Comparison of ENCODE assay signal across 8 cellular contexts in the genomic region with DNA sequence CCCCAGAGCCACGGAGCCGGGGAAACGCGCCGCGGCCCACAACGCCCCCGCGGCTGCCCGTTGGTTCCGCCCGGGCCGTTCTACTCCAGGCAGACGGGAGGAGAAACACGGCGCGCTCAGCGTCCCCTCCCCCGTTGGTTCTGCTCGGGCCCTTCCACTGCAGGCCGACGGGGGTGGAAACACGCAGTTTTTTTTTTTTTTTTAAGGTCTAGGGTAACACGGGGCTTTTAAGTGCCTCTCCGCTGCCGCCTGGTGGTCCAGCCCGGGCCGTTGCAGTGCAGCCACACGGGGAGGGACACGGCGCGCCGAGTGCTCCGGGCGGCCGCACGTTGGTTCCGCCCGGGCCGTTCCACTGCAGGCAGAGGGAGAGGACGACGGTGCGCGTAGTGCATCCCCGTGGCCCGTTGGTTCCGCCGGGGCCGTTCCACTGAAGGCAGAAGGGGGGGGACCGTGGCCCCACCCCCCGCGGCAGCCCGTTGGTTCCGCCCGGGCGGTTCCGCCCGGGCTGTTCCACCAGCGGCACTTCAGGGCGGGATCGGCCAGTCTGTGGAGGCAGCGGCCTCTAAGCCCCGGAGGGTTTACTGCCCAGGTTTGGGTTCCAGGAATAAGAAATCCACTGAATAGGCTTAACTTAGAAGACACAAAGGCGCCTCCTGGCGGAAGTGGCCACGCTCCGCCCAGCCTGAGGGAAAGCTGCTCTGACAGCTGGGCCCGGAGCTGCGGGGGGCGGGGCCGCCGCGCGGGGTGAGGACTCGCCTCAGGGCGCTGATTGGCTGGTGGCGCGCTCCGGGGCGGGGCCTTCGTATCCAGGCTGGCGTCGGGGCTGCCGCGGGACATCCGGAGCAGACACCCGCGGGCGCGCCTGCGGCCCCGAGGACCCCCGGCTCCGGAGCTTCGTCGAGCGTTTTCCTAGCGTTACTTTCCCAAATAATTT. TPM values are rescaled to one million over a fixed set of nuclear protein-coding genes. Genes with fewer than 3 reads are reported as not detected.
A peak's percentile ranks its signal among the peaks of the same experiment; 100 is the strongest.
DNase-seq lines count a peak whose midpoint lies in the region; ATAC-seq and TF ChIP-seq lines count a peak whose summit lies in the region.
"Not testable (repeated sequence)": the region's sequence is repeated elsewhere in the genome, so short reads cannot be mapped to it uniquely, and the experiment has no call there.

A gene (minus strand): TSS at position 82 of the 934 bp plus-strand sequence. CDS start 16,096 bp downstream, outside the sequence.

- DNase-seq in COR-L47 (lab: John Stamatoyannopoulos, UW) = peak; percentile 75
- peak in 71 of 76 experiments; percentile 10 to 84 (median 70) for DNase-seq in HUDEP-2 (lab: John Stamatoyannopoulos, UW; ENCODE audit: unreplicated experiment in 76 of 76)
- peak; percentile 20 for DNase-seq in NT2/D1 (ENCODE audit: low read depth, low spot score)
- peak; percentile 93 for DNase-seq in activated CD8-positive, alpha-beta memory T cell treated with anti-CD3 and anti-CD28 coated beads, Interleukin-2, amount 10 ng/mL, durations not matched to agents 7 days and 5 days
- DNase-seq in endodermal cell = peak; percentile 91
- DNase-seq in mesothelial cell of epicardium (ENCODE audit: low spot score in 2 of 2, unreplicated experiment in 2 of 2) = peak; percentile 89 to 93
- peak; percentile 82 for DNase-seq in stimulated activated CD8-positive, alpha-beta memory T cell treated with anti-CD3 and anti-CD28 coated beads, Interleukin-15, amount 100 ng/mL, for 24 hours (ENCODE audit: low read depth)

- H3K4me3 Mint-ChIP-seq in activated CD8-positive, alpha-beta memory T cell treated with anti-CD3 and anti-CD28 coated beads, Interleukin-2, amount 10 ng/mL, durations not matched to agents 7 days and 5 days = peak within 1 kb of the TSS; percentile 60
- H3K4me3 Mint-ChIP-seq in endodermal cell = peak within 1 kb of the TSS; percentile 56
- peak within 1 kb of the TSS; percentile 68 for H3K4me3 Mint-ChIP-seq in mesothelial cell of epicardium

- ATAC-seq in GM21423 (IDR thresholded peaks at IDR 0.05; ENCODE audit: unreplicated experiment) = peak; percentile 77
- ATAC-seq in activated CD8-positive, alpha-beta memory T cell treated with anti-CD3 and anti-CD28 coated beads, Interleukin-2, amount 10 ng/mL, durations not matched to agents 7 days and 5 days = peak; percentile 82

- CTCF ChIA-PET in activated CD8-positive, alpha-beta memory T cell treated with anti-CD3 and anti-CD28 coated beads, Interleukin-2, amount 10 ng/mL, durations not matched to agents 7 days and 5 days (lab: Charles Lee) = not testable (repeated sequence)

- 0% methylated on average over 5 to 33 of the region's 98 CpGs for WGBS in endodermal cell (ENCODE audit: insufficient coverage in 1 of 2, insufficient read length in 1 of 2), 2 experiments

- H3K27me3 ChIP-seq in NT2/D1 (ENCODE audit: insufficient read depth, insufficient read length); endodermal cell (ENCODE audit: control insufficient read depth, insufficient read depth, low read length, poor library complexity, severe bottlenecking): not testable (repeated sequence)

- not testable (repeated sequence) for H3K4me1 ChIP-seq in NT2/D1 (ENCODE audit: insufficient read depth, insufficient read length); endodermal cell (ENCODE audit: control insufficient read depth, insufficient read depth, low read length)

- H3K36me3 ChIP-seq in NT2/D1 (ENCODE audit: insufficient read depth, insufficient read length, low read length); endodermal cell (ENCODE audit: control insufficient read depth, insufficient read depth, low read length): not testable (repeated sequence)

- peak within 1 kb of the TSS; percentile 99 for H3K27ac ChIP-seq in endodermal cell (ENCODE audit: low read depth, low read length)

- not testable (repeated sequence) for H3K36me3 Mint-ChIP-seq in activated CD8-positive, alpha-beta memory T cell treated with anti-CD3 and anti-CD28 coated beads, Interleukin-2, amount 10 ng/mL, durations not matched to agents 7 days and 5 days; endodermal cell (ENCODE audit: low read depth); mesothelial cell of epicardium

- TF ChIP-seq CTCF in endodermal cell (conservative IDR thresholded peaks at IDR 0.05); mesothelial cell of epicardium (IDR thresholded peaks at IDR 0.05; ENCODE audit: unreplicated experiment): not testable (repeated sequence)

- peak within 1 kb of the TSS; percentile 87 for H3K27ac Mint-ChIP-seq in activated CD8-positive, alpha-beta memory T cell treated with anti-CD3 and anti-CD28 coated beads, Interleukin-2, amount 10 ng/mL, durations not matched to agents 7 days and 5 days
- H3K27ac Mint-ChIP-seq in endodermal cell = peak within 1 kb of the TSS; percentile 86
- peak within 1 kb of the TSS; percentile 90 for H3K27ac Mint-ChIP-seq in mesothelial cell of epicardium

- peaks cover 11% of the 10 kb centered on the region for H3K4me1 Mint-ChIP-seq in activated CD8-positive, alpha-beta memory T cell treated with anti-CD3 and anti-CD28 coated beads, Interleukin-2, amount 10 ng/mL, durations not matched to agents 7 days and 5 days
- not testable (repeated sequence) for H3K4me1 Mint-ChIP-seq in endodermal cell, mesothelial cell of epicardium

- not testable (repeated sequence) for H3K27me3 Mint-ChIP-seq in activated CD8-positive, alpha-beta memory T cell treated with anti-CD3 and anti-CD28 coated beads, Interleukin-2, amount 10 ng/mL, durations not matched to agents 7 days and 5 days; endodermal cell (ENCODE audit: insufficient read depth); mesothelial cell of epicardium (ENCODE audit: low read depth)

- not testable (repeated sequence) for H3K9me3 Mint-ChIP-seq in activated CD8-positive, alpha-beta memory T cell treated with anti-CD3 and anti-CD28 coated beads, Interleukin-2, amount 10 ng/mL, durations not matched to agents 7 days and 5 days (ENCODE audit: low read depth); endodermal cell; mesothelial cell of epicardium

- H3K4me3 ChIP-seq in NT2/D1 (ENCODE audit: insufficient read length, low read depth) (peak within 1 kb of the TSS; percentile 18), endodermal cell (ENCODE audit: low read length) (peak within 1 kb of the TSS; percentile 49)

- not testable (repeated sequence) for H3K9ac ChIP-seq in NT2/D1 (ENCODE audit: insufficient read length, low read depth)
- H3K9ac ChIP-seq in endodermal cell (ENCODE audit: extremely low read depth, low read length, poor library complexity, severe bottlenecking) = peak within 1 kb of the TSS; percentile 90

- H3K9me3 ChIP-seq in NT2/D1 (ENCODE audit: insufficient read depth, low read length); endodermal cell (ENCODE audit: control insufficient read depth, low read length): not testable (repeated sequence)

RNA-seq across cellular contexts. Expression of the gene that starts here (rescaled TPM):
- total RNA-seq in activated CD8-positive, alpha-beta memory T cell treated with anti-CD3 and anti-CD28 coated beads, Interleukin-2, amount 10 ng/mL, durations not matched to agents 7 days and 5 days = 10 to 100 TPM; 46.2 to 50.9 TPM
- total RNA-seq in endodermal cell (10 to 100 TPM; 51.2 to 56.9 TPM), mesothelial cell of epicardium (112 to 119 TPM (median 113 TPM) in 3 replicates)
- 75.3 TPM for polyA plus RNA-seq in endodermal cell (2013, experiment 1 of 2)
- 64.2 TPM for polyA plus RNA-seq in endodermal cell (2013, experiment 2 of 2)

Comparison
In these comparisons a context has a peak if more than half of its experiments do, and no peak if none do; other contexts are left out.
1. Peak in every context shown above with its lines: DNase-seq, ATAC-seq, H3K4me3 ChIP-seq and H3K27ac ChIP-seq.
2. DNase-seq: peak in every context shown above with its lines; median percentile 93 in activated CD8-positive, alpha-beta memory T cell treated with anti-CD3 and anti-CD28 coated beads, Interleukin-2, amount 10 ng/mL, durations not matched to agents 7 days and 5 days; 91 in endodermal cell; 91 in mesothelial cell of epicardium; 82 in stimulated activated CD8-positive, alpha-beta memory T cell treated with anti-CD3 and anti-CD28 coated beads, Interleukin-15, amount 100 ng/mL, for 24 hours; 75 in COR-L47; 70 in HUDEP-2; 20 in NT2/D1.